ENCODE assay signal across 8 cellular contexts in genomic region chr5:126600631-126601511, GRCh38. TPM values are rescaled to one million over a fixed set of nuclear protein-coding genes. Genes with fewer than 3 reads are reported as not detected.
DNase-seq lines count a peak whose midpoint lies in the region; ATAC-seq and TF ChIP-seq lines count a peak whose summit lies in the region.

PHAX (plus strand) TSS chr5:126600947; CDS start chr5:126600963, 16 bp downstream.

- H3K27me3 ChIP-seq in CD4-positive, alpha-beta memory T cell (ENCODE audit: insufficient read depth, low read length) = no peaks in the 10 kb centered on the region

- peaks cover 0 to 3% (median 0%) of the 10 kb centered on the region in 8 donors for H3K9me3 Mint-ChIP-seq in CD4-positive, alpha-beta memory T cell
- H3K9me3 Mint-ChIP-seq in activated CD8-positive, alpha-beta memory T cell treated with anti-CD3 and anti-CD28 coated beads, Interleukin-2, amount 10 ng/mL, durations not matched to agents 7 days and 5 days (ENCODE audit: low read depth) = no peaks in the 10 kb centered on the region
- no peaks in the 10 kb centered on the region for H3K9me3 Mint-ChIP-seq in endothelial cell (ENCODE audit: unreplicated experiment)

- peaks cover 13 to 26% of the 10 kb centered on the region in 2 donors for H3K36me3 Mint-ChIP-seq in CD4-positive, alpha-beta memory T cell
- peaks cover 20% of the 10 kb centered on the region for H3K36me3 Mint-ChIP-seq in activated CD8-positive, alpha-beta memory T cell treated with anti-CD3 and anti-CD28 coated beads, Interleukin-2, amount 10 ng/mL, durations not matched to agents 7 days and 5 days
- peaks cover 13% of the 10 kb centered on the region for H3K36me3 Mint-ChIP-seq in endothelial cell (ENCODE audit: low read depth, unreplicated experiment)

- peak within 1 kb of the TSS; percentile 84 to 99 (median 96) for H3K27ac Mint-ChIP-seq in CD4-positive, alpha-beta memory T cell
- H3K27ac Mint-ChIP-seq in activated CD8-positive, alpha-beta memory T cell treated with anti-CD3 and anti-CD28 coated beads, Interleukin-2, amount 10 ng/mL, durations not matched to agents 7 days and 5 days = peak within 1 kb of the TSS; percentile 94
- H3K27ac Mint-ChIP-seq in endothelial cell (ENCODE audit: unreplicated experiment) = peak within 1 kb of the TSS; percentile 94

- H3K4me3 Mint-ChIP-seq in CD4-positive, alpha-beta memory T cell = peak within 1 kb of the TSS; percentile 96 to 99 (median 97)
- H3K4me3 Mint-ChIP-seq in activated CD8-positive, alpha-beta memory T cell treated with anti-CD3 and anti-CD28 coated beads, Interleukin-2, amount 10 ng/mL, durations not matched to agents 7 days and 5 days = peak within 1 kb of the TSS; percentile 98
- H3K4me3 Mint-ChIP-seq in endothelial cell (ENCODE audit: unreplicated experiment) = peak within 1 kb of the TSS; percentile 99

- peaks cover 31% of the 10 kb centered on the region for H3K4me1 ChIP-seq in CD4-positive, alpha-beta memory T cell (ENCODE audit: insufficient read depth, low read length)

- H3K36me3 ChIP-seq in CD4-positive, alpha-beta memory T cell (ENCODE audit: insufficient read depth, low read length) = peaks cover 17% of the 10 kb centered on the region

- intact Hi-C loops in CD4-positive, alpha-beta memory T cell (cut with micrococcal nuclease) = loop anchor here (1.0 to 5.0 kb wide), 7 partner anchors 57 to 1481 kb away; partner anchors contain the start of genes GRAMD2B and SLC12A2

- peak; percentile 56 for TF ChIP-seq CTCF in endothelial cell (IDR thresholded peaks at IDR 0.05; ENCODE audit: unreplicated experiment)

- ATAC-seq in GM19328 (IDR thresholded peaks at IDR 0.05; ENCODE audit: unreplicated experiment) (peak; percentile 96), HG03469 (IDR thresholded peaks at IDR 0.05; ENCODE audit: unreplicated experiment) (peak; percentile 86)
- ATAC-seq in activated CD8-positive, alpha-beta memory T cell treated with anti-CD3 and anti-CD28 coated beads, Interleukin-2, amount 10 ng/mL, durations not matched to agents 7 days and 5 days = peak; percentile 94

- peaks cover 22 to 46% (median 34%) of the 10 kb centered on the region in 4 donors for H3K4me1 Mint-ChIP-seq in CD4-positive, alpha-beta memory T cell
- H3K4me1 Mint-ChIP-seq in activated CD8-positive, alpha-beta memory T cell treated with anti-CD3 and anti-CD28 coated beads, Interleukin-2, amount 10 ng/mL, durations not matched to agents 7 days and 5 days = peaks cover 32% of the 10 kb centered on the region
- peaks cover 23% of the 10 kb centered on the region for H3K4me1 Mint-ChIP-seq in endothelial cell (ENCODE audit: unreplicated experiment)

- H3K27me3 Mint-ChIP-seq in CD4-positive, alpha-beta memory T cell = no peaks in the 10 kb centered on the region
- H3K27me3 Mint-ChIP-seq in activated CD8-positive, alpha-beta memory T cell treated with anti-CD3 and anti-CD28 coated beads, Interleukin-2, amount 10 ng/mL, durations not matched to agents 7 days and 5 days = peaks cover 2% of the 10 kb centered on the region
- H3K27me3 Mint-ChIP-seq in endothelial cell (ENCODE audit: unreplicated experiment) = peaks cover 10% of the 10 kb centered on the region

- peak within 1 kb of the TSS; percentile 50 to 95 for H3K4me3 ChIP-seq in CD4-positive, alpha-beta memory T cell (ENCODE audit: low read length in 2 of 2)

- POLR2A ChIA-PET in CD4-positive, alpha-beta memory T cell (lab: Charles Lee; ENCODE audit: partially characterized antibody) = interaction anchor here (0.8 to 2.7 kb wide), 5 partner anchors 111 to 1482 kb away, joined by 3 to 24 read pairs (median 3); partner anchors contain the start of gene LMNB1

- H3K27ac ChIP-seq in CD4-positive, alpha-beta memory T cell (ENCODE audit: low read depth, low read length) = peak within 1 kb of the TSS; percentile 80

- CTCF ChIA-PET in CD4-positive, alpha-beta memory T cell (lab: Charles Lee; ENCODE audit: partially characterized antibody) = interaction anchor here (0.8 to 2.5 kb wide), 24 partner anchors 8 to 628 kb away, joined by 3 to 25 read pairs (median 4); partner anchors contain the start of gene LMNB1
- CTCF ChIA-PET in activated CD8-positive, alpha-beta memory T cell treated with anti-CD3 and anti-CD28 coated beads, Interleukin-2, amount 10 ng/mL, durations not matched to agents 7 days and 5 days (lab: Charles Lee) = interaction anchor here (0.8 to 3.0 kb wide), 17 partner anchors 9 to 472 kb away, joined by 3 to 15 read pairs (median 4); partner anchors contain the start of genes C5orf63 and LMNB1

- H3K9me3 ChIP-seq in CD4-positive, alpha-beta memory T cell (ENCODE audit: control insufficient read depth in 1 of 2, low read length in 2 of 2) = no peaks in the 10 kb centered on the region

- peak; percentile 68 to 75 (median 74) for DNase-seq in CD4-positive, alpha-beta memory T cell
- peak; percentile 75 to 86 for DNase-seq in NOMO-1 (lab: John Stamatoyannopoulos, UW; ENCODE audit: unreplicated experiment in 2 of 2)
- peak; percentile 81 for DNase-seq in activated CD8-positive, alpha-beta memory T cell treated with anti-CD3 and anti-CD28 coated beads, Interleukin-2, amount 10 ng/mL, durations not matched to agents 7 days and 5 days
- peak; percentile 90 for DNase-seq in endothelial cell (ENCODE audit: low spot score)
- peak; percentile 71 for DNase-seq in middle frontal gyrus (ENCODE audit: extremely low spot score, low spot score)
- DNase-seq in stimulated activated CD8-positive, alpha-beta memory T cell treated with anti-CD3 and anti-CD28 coated beads, Interleukin-4, amount 100 ng/mL, for 1 hour (ENCODE audit: low read depth in 2 of 2, low spot score in 1 of 2) = peak; percentile 37 to 43

RNA-seq across cellular contexts. Expression of gene PHAX, which starts in this region (rescaled TPM):
- 10 to 100 TPM; 41.2 to 43.4 TPM for total RNA-seq in CD4-positive, alpha-beta memory T cell
- 100 to 1,000 TPM in 1 of 2 donors, 10 to 100 TPM in 1; 59.9 to 112 TPM for polyA plus RNA-seq in CD4-positive, alpha-beta memory T cell
- total RNA-seq in activated CD8-positive, alpha-beta memory T cell treated with anti-CD3 and anti-CD28 coated beads, Interleukin-2, amount 10 ng/mL, durations not matched to agents 7 days and 5 days = 10 to 100 TPM; 35.6 to 47.1 TPM
- total RNA-seq in endothelial cell (ENCODE audit: unreplicated experiment) = 33.4 TPM

Comparison
In these comparisons a context has a peak if more than half of its experiments do, and no peak if none do; other contexts are left out.
1. Peak in every context shown above with its lines: DNase-seq, ATAC-seq, H3K4me3 ChIP-seq and H3K27ac ChIP-seq.
2. DNase-seq: peak in every context shown above with its lines; median percentile 90 in endothelial cell; 81 in activated CD8-positive, alpha-beta memory T cell treated with anti-CD3 and anti-CD28 coated beads, Interleukin-2, amount 10 ng/mL, durations not matched to agents 7 days and 5 days; 80 in NOMO-1; 74 in CD4-positive, alpha-beta memory T cell; 71 in middle frontal gyrus; 40 in stimulated activated CD8-positive, alpha-beta memory T cell treated with anti-CD3 and anti-CD28 coated beads, Interleukin-4, amount 100 ng/mL, for 1 hour.